2 cellular contexts compared by ENCODE assay signal in the genomic region with DNA sequence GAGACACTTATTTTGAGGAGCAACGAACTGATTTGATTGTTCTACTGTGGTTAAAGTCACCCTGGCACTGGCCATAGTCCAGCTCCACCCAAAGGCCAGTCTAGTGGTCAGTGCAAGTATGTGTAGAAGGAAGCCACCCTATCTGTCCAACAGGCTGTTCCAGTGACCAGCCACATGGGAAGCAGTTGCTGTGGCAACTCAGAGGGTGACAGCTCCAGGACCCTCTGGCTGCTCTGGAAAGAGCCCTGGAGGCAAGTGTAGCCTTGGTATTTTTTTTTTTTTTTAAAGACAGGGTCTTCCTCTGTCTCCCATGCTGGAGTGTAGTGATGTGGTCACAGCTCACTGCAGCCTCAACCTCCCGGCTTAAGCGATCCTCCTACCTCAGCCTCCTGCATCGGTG.
A peak's percentile ranks its signal among the peaks of the same experiment; 100 is the strongest.
TF ChIP-seq lines count a peak whose summit lies in the region.

No MANE protein-coding gene starts in this region.

TF ChIP-seq in SK-N-SH, 30 proteins besides CTCF, POLR2A, EP300 and RAD21:
- TF ChIP-seq, protein P1, sequence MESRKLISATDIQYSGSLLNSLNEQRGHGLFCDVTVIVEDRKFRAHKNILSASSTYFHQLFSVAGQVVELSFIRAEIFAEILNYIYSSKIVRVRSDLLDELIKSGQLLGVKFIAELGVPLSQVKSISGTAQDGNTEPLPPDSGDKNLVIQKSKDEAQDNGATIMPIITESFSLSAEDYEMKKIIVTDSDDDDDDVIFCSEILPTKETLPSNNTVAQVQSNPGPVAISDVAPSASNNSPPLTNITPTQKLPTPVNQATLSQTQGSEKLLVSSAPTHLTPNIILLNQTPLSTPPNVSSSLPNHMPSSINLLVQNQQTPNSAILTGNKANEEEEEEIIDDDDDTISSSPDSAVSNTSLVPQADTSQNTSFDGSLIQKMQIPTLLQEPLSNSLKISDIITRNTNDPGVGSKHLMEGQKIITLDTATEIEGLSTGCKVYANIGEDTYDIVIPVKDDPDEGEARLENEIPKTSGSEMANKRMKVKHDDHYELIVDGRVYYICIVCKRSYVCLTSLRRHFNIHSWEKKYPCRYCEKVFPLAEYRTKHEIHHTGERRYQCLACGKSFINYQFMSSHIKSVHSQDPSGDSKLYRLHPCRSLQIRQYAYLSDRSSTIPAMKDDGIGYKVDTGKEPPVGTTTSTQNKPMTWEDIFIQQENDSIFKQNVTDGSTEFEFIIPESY (IDR thresholded peaks at IDR 0.05; ENCODE audit: borderline replicate concordance, low read depth), result no peak
- TF ChIP-seq RCOR1 (IDR thresholded peaks at IDR 0.05; ENCODE audit: low read length) (0 out of 2 replicates have a peak, but pooled peaks have one; percentile 22), MXI1 (IDR thresholded peaks at IDR 0.05; ENCODE audit: low read depth, low read length) (peak; percentile 69; the same call in 1 of the 2 replicates)

TF ChIP-seq in SK-N-SH treated with all-trans-retinoic acid at 6 μM for 48 hours, 23 proteins besides CTCF, POLR2A, EP300 and RAD21 (continued from another document):
- TF ChIP-seq, protein P2, sequence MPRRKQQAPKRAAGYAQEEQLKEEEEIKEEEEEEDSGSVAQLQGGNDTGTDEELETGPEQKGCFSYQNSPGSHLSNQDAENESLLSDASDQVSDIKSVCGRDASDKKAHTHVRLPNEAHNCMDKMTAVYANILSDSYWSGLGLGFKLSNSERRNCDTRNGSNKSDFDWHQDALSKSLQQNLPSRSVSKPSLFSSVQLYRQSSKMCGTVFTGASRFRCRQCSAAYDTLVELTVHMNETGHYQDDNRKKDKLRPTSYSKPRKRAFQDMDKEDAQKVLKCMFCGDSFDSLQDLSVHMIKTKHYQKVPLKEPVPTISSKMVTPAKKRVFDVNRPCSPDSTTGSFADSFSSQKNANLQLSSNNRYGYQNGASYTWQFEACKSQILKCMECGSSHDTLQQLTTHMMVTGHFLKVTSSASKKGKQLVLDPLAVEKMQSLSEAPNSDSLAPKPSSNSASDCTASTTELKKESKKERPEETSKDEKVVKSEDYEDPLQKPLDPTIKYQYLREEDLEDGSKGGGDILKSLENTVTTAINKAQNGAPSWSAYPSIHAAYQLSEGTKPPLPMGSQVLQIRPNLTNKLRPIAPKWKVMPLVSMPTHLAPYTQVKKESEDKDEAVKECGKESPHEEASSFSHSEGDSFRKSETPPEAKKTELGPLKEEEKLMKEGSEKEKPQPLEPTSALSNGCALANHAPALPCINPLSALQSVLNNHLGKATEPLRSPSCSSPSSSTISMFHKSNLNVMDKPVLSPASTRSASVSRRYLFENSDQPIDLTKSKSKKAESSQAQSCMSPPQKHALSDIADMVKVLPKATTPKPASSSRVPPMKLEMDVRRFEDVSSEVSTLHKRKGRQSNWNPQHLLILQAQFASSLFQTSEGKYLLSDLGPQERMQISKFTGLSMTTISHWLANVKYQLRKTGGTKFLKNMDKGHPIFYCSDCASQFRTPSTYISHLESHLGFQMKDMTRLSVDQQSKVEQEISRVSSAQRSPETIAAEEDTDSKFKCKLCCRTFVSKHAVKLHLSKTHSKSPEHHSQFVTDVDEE (CRISPR knock-in tag; IDR thresholded peaks at IDR 0.05), result no peak
- TF ChIP-seq ZNF70 (CRISPR knock-in tag; IDR thresholded peaks at IDR 0.05), result no peak
- TF ChIP-seq, protein P3, sequence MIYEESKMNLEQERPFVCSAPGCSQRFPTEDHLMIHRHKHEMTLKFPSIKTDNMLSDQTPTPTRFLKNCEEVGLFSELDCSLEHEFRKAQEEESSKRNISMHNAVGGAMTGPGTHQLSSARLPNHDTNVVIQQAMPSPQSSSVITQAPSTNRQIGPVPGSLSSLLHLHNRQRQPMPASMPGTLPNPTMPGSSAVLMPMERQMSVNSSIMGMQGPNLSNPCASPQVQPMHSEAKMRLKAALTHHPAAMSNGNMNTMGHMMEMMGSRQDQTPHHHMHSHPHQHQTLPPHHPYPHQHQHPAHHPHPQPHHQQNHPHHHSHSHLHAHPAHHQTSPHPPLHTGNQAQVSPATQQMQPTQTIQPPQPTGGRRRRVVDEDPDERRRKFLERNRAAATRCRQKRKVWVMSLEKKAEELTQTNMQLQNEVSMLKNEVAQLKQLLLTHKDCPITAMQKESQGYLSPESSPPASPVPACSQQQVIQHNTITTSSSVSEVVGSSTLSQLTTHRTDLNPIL (CRISPR knock-in tag; IDR thresholded peaks at IDR 0.05; ENCODE audit: low read depth), result no peak
- no peak for TF ChIP-seq PPARA (CRISPR knock-in tag; IDR thresholded peaks at IDR 0.05; ENCODE audit: borderline replicate concordance)
- no peak for TF ChIP-seq BACH2 (CRISPR knock-in tag; IDR thresholded peaks at IDR 0.05; ENCODE audit: borderline replicate concordance)
- TF ChIP-seq RARB (CRISPR knock-in tag; IDR thresholded peaks at IDR 0.05), result no peak
- TF ChIP-seq, protein P4, sequence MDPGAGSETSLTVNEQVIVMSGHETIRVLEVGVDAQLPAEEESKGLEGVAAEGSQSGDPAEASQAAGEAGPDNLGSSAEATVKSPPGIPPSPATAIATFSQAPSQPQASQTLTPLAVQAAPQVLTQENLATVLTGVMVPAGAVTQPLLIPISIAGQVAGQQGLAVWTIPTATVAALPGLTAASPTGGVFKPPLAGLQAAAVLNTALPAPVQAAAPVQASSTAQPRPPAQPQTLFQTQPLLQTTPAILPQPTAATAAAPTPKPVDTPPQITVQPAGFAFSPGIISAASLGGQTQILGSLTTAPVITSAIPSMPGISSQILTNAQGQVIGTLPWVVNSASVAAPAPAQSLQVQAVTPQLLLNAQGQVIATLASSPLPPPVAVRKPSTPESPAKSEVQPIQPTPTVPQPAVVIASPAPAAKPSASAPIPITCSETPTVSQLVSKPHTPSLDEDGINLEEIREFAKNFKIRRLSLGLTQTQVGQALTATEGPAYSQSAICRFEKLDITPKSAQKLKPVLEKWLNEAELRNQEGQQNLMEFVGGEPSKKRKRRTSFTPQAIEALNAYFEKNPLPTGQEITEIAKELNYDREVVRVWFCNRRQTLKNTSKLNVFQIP (CRISPR knock-in tag; IDR thresholded peaks at IDR 0.05; ENCODE audit: borderline replicate concordance, low read depth), result no peak
- TF ChIP-seq ZNF8 (CRISPR knock-in tag; IDR thresholded peaks at IDR 0.05), result no peak
- no peak for TF ChIP-seq SNAI2 (CRISPR knock-in tag; IDR thresholded peaks at IDR 0.05)
